1 cellular context compared by ENCODE assay signal in the genomic region with DNA sequence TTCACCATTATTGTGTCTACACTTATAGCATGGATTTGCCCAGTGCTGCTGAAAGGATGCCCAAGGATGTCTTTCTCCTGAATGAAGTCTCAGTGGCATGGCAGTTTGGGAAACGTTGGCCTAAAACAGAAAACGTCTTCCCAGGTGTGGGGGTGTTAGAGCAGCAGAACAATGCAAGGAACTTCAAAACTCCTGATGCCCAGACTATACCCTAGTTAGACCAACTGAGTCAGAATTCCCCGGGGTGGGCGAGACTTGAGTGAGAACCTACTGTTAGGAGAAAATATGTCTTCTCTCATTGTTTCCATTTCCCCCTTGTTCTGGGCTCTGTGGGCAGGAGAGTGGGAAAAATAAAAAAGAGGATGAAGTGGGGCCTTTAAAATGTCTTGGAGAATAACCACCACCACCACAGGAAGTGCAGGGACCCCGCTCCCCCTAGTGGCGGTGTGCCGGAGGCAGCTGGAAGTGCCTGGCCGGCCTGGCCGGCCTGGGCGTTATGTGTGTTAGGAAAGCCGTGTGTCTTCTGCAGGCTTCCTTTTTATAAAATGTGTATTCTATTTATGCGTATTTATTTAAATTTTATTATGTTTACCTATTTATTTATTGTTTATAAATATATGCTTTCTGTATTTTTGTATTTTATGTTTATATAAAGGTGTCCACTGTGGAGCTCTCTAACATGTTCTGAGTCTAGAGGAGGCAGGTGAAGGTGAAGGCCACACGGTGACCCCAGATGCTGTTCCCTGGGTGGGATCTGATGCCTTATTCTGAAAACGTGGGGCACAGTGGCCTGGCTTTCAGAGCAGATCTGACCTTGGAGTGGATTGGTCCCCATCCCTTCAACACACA.
TF ChIP-seq lines count a peak whose summit lies in the region.

No MANE protein-coding gene starts in this region.

TF ChIP-seq in GM23338, 12 proteins besides CTCF, POLR2A, EP300 and RAD21 (continued from another document):
- no peak for TF ChIP-seq ZNF331 (CRISPR knock-in tag; IDR thresholded peaks at IDR 0.05; ENCODE audit: low read depth)
- TF ChIP-seq EZH2phosphoT487 (IDR thresholded peaks at IDR 0.05; ENCODE audit: unreplicated experiment): no peak
- no peak for TF ChIP-seq CREB1 (CRISPR knock-in tag; IDR thresholded peaks at IDR 0.05; ENCODE audit: low read depth)
- no peak for TF ChIP-seq JUNB (IDR thresholded peaks at IDR 0.05; ENCODE audit: unreplicated experiment)
- no peak for TF ChIP-seq NANOG (IDR thresholded peaks at IDR 0.05; ENCODE audit: borderline replicate concordance)
- TF ChIP-seq EZH2 (IDR thresholded peaks at IDR 0.05; ENCODE audit: low read depth, unreplicated experiment): no peak
- TF ChIP-seq POLR2AphosphoS5 (IDR thresholded peaks at IDR 0.05; ENCODE audit: low read depth): no peak
- TF ChIP-seq, protein P1, sequence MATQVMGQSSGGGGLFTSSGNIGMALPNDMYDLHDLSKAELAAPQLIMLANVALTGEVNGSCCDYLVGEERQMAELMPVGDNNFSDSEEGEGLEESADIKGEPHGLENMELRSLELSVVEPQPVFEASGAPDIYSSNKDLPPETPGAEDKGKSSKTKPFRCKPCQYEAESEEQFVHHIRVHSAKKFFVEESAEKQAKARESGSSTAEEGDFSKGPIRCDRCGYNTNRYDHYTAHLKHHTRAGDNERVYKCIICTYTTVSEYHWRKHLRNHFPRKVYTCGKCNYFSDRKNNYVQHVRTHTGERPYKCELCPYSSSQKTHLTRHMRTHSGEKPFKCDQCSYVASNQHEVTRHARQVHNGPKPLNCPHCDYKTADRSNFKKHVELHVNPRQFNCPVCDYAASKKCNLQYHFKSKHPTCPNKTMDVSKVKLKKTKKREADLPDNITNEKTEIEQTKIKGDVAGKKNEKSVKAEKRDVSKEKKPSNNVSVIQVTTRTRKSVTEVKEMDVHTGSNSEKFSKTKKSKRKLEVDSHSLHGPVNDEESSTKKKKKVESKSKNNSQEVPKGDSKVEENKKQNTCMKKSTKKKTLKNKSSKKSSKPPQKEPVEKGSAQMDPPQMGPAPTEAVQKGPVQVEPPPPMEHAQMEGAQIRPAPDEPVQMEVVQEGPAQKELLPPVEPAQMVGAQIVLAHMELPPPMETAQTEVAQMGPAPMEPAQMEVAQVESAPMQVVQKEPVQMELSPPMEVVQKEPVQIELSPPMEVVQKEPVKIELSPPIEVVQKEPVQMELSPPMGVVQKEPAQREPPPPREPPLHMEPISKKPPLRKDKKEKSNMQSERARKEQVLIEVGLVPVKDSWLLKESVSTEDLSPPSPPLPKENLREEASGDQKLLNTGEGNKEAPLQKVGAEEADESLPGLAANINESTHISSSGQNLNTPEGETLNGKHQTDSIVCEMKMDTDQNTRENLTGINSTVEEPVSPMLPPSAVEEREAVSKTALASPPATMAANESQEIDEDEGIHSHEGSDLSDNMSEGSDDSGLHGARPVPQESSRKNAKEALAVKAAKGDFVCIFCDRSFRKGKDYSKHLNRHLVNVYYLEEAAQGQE (IDR thresholded peaks at IDR 0.05; ENCODE audit: unreplicated experiment): no peak
